Comparison of ENCODE assay signal across 10 cellular contexts in genomic region chr16:66382966-66383299, GRCh38. TPM values are rescaled to one million over a fixed set of nuclear protein-coding genes. Genes with fewer than 3 reads are reported as not detected.
DNase-seq lines count a peak whose midpoint lies in the region; ATAC-seq and TF ChIP-seq lines count a peak whose summit lies in the region.
"Had no signal": no experiment of that assay in that cellular context is flagged by ENCODE, and none has a peak within 500 bp of the region (broad histone marks: within the 10 kb centered on the region; RNA-seq: fewer than 3 reads in every experiment).

No MANE protein-coding gene starts in this region.

- 0 out of 2 replicates have a peak overlapping the region, but pooled peaks have one; percentile 2 for H3K4me3 ChIP-seq in SJCRH30
- H3K4me3 ChIP-seq in fibroblast of villous mesenchyme (ENCODE audit: low read depth, low read length) = no peak overlapping the region
- no peak overlapping the region for H3K4me3 ChIP-seq in retinal pigment epithelial cell (ENCODE audit: low read length)
- H3K4me3 ChIP-seq: HAP-1 had no signal

- H3K27ac ChIP-seq in SJCRH30 = peak overlapping the region; percentile 80

- TF ChIP-seq CTCF in fibroblast of villous mesenchyme (IDR thresholded peaks at IDR 0.05; ENCODE audit: insufficient read depth, low read depth, low read length) = no peak
- no peak for TF ChIP-seq CTCF in retinal pigment epithelial cell (conservative IDR thresholded peaks at IDR 0.05; ENCODE audit: low read depth, low read length)

- H3K27me3 ChIP-seq in SJCRH30 = no peaks in the 10 kb centered on the region

- peaks cover 28% of the 10 kb centered on the region for H3K4me1 ChIP-seq in SJCRH30
- H3K4me1 ChIP-seq: HAP-1 had no signal

- DNase-seq in GM03348 (ENCODE audit: low spot score) (peak; percentile 59), SJCRH30 (peak; percentile 53 to 79), fibroblast of villous mesenchyme (ENCODE audit: low read depth) (peak; percentile 72), retinal pigment epithelial cell (ENCODE audit: low read depth) (peak; percentile 73), left lobe of liver (ENCODE audit: low spot score) (no peak), hypothalamus (lab: John Stamatoyannopoulos, UW) (no peak)
- DNase-seq: immature natural killer cell had no signal

- H3K9me3 ChIP-seq in SJCRH30 (replicated peaks) = no peaks in the 10 kb centered on the region; the same call in 1 of the 2 replicates
- H3K9me3 ChIP-seq: HAP-1 had no signal

- no peaks in the 10 kb centered on the region for H3K36me3 ChIP-seq in SJCRH30
- H3K36me3 ChIP-seq: HAP-1 had no signal

- no peak for ATAC-seq in HG03039 (IDR thresholded peaks at IDR 0.05; ENCODE audit: unreplicated experiment)
- no peak for ATAC-seq in HG03432 (IDR thresholded peaks at IDR 0.05; ENCODE audit: unreplicated experiment)
- no peak for ATAC-seq in left lobe of liver

RNA-seq across cellular contexts. Expression of gene CDH5, which starts 16.4 kb away (rescaled TPM):
- 0.16 and 0.25 TPM in 2 replicates for total RNA-seq in SJCRH30 (2014; rRNA removed; shearing (Covaris generic))
- not detected in 2 replicates for total RNA-seq in fibroblast of villous mesenchyme
- 13.5 TPM for total RNA-seq in left lobe of liver

RNA-seq across cellular contexts. Expression of gene BEAN1, which starts 44.2 kb away (rescaled TPM):
- total RNA-seq in SJCRH30 (2014; rRNA removed; shearing (Covaris generic)) = 0.84 and 0.87 TPM in 2 replicates
- total RNA-seq in fibroblast of villous mesenchyme = under 0.01 and 0.32 TPM in 2 replicates
- 0.38 TPM for total RNA-seq in left lobe of liver

Comparison
In these comparisons a context has a peak if more than half of its experiments do, and no peak if none do; other contexts are left out.
1. DNase-seq: peak in GM03348 (single experiment), SJCRH30 (2 of 2), fibroblast of villous mesenchyme (single experiment) and retinal pigment epithelial cell (single experiment); none in left lobe of liver (single experiment) and hypothalamus (0 of 51).
2. RNA of gene CDH5, which starts 16.4 kb away (total RNA-seq): 13.5 TPM in left lobe of liver (single experiment); 0.16 to 0.25 TPM in SJCRH30 and not detected in fibroblast of villous mesenchyme; every median in the first group is over 10 times any median in the second.